In genomic region chr18:45745817-45746461, GRCh38 we compare ENCODE assay signal across 1 cellular context.
TF ChIP-seq lines count a peak whose summit lies in the region.

No MANE protein-coding gene starts in this region.

TF ChIP-seq in HepG2, 621 proteins besides CTCF, POLR2A, EP300 and RAD21:
- TF ChIP-seq SIX4 (CRISPR knock-in tag; IDR thresholded peaks at IDR 0.05) = no peak
- TF ChIP-seq MYC (CRISPR knock-in tag; IDR thresholded peaks at IDR 0.05; ENCODE audit: borderline replicate concordance) = no peak
- no peak for TF ChIP-seq RAD51 (IDR thresholded peaks at IDR 0.05; ENCODE audit: borderline replicate concordance)
- TF ChIP-seq NKX3-1 (CRISPR knock-in tag; IDR thresholded peaks at IDR 0.05) = no peak
- TF ChIP-seq ZBTB40 (IDR thresholded peaks at IDR 0.05) = no peak
- no peak for TF ChIP-seq ZBTB40 (CRISPR knock-in tag; IDR thresholded peaks at IDR 0.05)
- no peak for TF ChIP-seq SNAPC4 (CRISPR knock-in tag; IDR thresholded peaks at IDR 0.05)
- no peak for TF ChIP-seq HIVEP1 (CRISPR knock-in tag; IDR thresholded peaks at IDR 0.05)
- TF ChIP-seq MYPOP (CRISPR knock-in tag; IDR thresholded peaks at IDR 0.05) = no peak
- TF ChIP-seq ZFP90 (CRISPR knock-in tag; IDR thresholded peaks at IDR 0.05; ENCODE audit: borderline replicate concordance) = no peak
- TF ChIP-seq MAZ (IDR thresholded peaks at IDR 0.05; ENCODE audit: borderline replicate concordance, low read depth, low read length) = no peak
- TF ChIP-seq MAZ (CRISPR knock-in tag; IDR thresholded peaks at IDR 0.05; ENCODE audit: low read depth) = no peak
